Comparison of ENCODE assay signal across 10 cellular contexts in genomic region chr6:122996797-122997520, GRCh38. TPM values are rescaled to one million over a fixed set of nuclear protein-coding genes. Genes with fewer than 3 reads are reported as not detected.
DNase-seq lines count a peak whose midpoint lies in the region; ATAC-seq and TF ChIP-seq lines count a peak whose summit lies in the region.
"Had no signal": no experiment of that assay in that cellular context is flagged by ENCODE, and none has a peak within 500 bp of the region (broad histone marks: within the 10 kb centered on the region; RNA-seq: fewer than 3 reads in every experiment).

No MANE protein-coding gene starts in this region.

- H3K36me3 Mint-ChIP-seq in osteocyte (ENCODE audit: unreplicated experiment), result no peaks in the 10 kb centered on the region

- peaks cover 12% of the 10 kb centered on the region for H3K4me1 Mint-ChIP-seq in osteocyte (ENCODE audit: unreplicated experiment)

- no peak overlapping the region for H3K4me3 ChIP-seq in HAP-1

- TF ChIP-seq CTCF in osteocyte (IDR thresholded peaks at IDR 0.05), result no peak

- ATAC-seq in GM18861 (IDR thresholded peaks at IDR 0.05; ENCODE audit: unreplicated experiment), result no peak
- no peak for ATAC-seq in GM18909 (IDR thresholded peaks at IDR 0.05; ENCODE audit: poor library complexity, unreplicated experiment)

- H3K27me3 Mint-ChIP-seq in osteocyte (ENCODE audit: unreplicated experiment), result peaks cover 67% of the 10 kb centered on the region

- H3K27ac Mint-ChIP-seq in osteocyte (ENCODE audit: unreplicated experiment), result no peak overlapping the region

- no peaks in the 10 kb centered on the region for H3K4me1 ChIP-seq in HAP-1
- H3K4me1 ChIP-seq: pancreas had no signal

- peak overlapping the region; percentile 60 for H3K27ac ChIP-seq in cingulate gyrus (ENCODE audit: low read depth, low read length)
- H3K27ac ChIP-seq: pancreas had no signal

- DNase-seq in Ammon's horn (ENCODE audit: low spot score), result peak; percentile 36
- peak; percentile 24 for DNase-seq in HEK293T (ENCODE audit: extremely low spot score)
- no peak for DNase-seq in osteocyte (ENCODE audit: extremely low spot score, unreplicated experiment)
- no peak for DNase-seq in HAP-1 (ENCODE audit: low spot score in 2 of 2)
- DNase-seq in AG08395 (ENCODE audit: low spot score), result no peak

- CTCF ChIA-PET in HEK293T (lab: Yijun Ruan, JAX), result interaction anchor here (0.8 to 1.1 kb wide), 2 partner anchors 26 to 193 kb away, joined by 3 to 5 read pairs; no protein-coding TSS in a partner anchor

- no peaks in the 10 kb centered on the region for H3K9me3 Mint-ChIP-seq in osteocyte (ENCODE audit: unreplicated experiment)

- H3K27me3 ChIP-seq in HAP-1 (ENCODE audit: low read depth), result peaks cover 46% of the 10 kb centered on the region

- H3K4me3 Mint-ChIP-seq in osteocyte (ENCODE audit: unreplicated experiment), result peak overlapping the region; percentile 66

- H3K36me3 ChIP-seq in HAP-1 (replicated peaks), result no peaks in the 10 kb centered on the region
- H3K36me3 ChIP-seq: pancreas had no signal

- H3K9me3 ChIP-seq in HAP-1, result no peaks in the 10 kb centered on the region
- H3K9me3 ChIP-seq: pancreas had no signal

- in situ Hi-C loops in HAP-1 (cut with MboI; ENCODE audit: low sequenced_read_pairs), result no loop called here

- POLR2A ChIA-PET in HEK293T (lab: Yijun Ruan, JAX), result interaction anchor here (0.6 to 0.9 kb wide), 2 partner anchors 20 to 89 kb away, joined by 3 to 4 read pairs; no protein-coding TSS in a partner anchor

TF ChIP-seq in HEK293T, 16 proteins besides CTCF, POLR2A, EP300 and RAD21:
- no peak for TF ChIP-seq L3MBTL2 (conservative IDR thresholded peaks at IDR 0.05)
- no peak for TF ChIP-seq FOXA1 (IDR thresholded peaks at IDR 0.05)
- TF ChIP-seq ARNT (IDR thresholded peaks at IDR 0.05), result no peak
- TF ChIP-seq LEF1 (IDR thresholded peaks at IDR 0.05; ENCODE audit: borderline replicate concordance), result no peak
- TF ChIP-seq, protein P1, sequence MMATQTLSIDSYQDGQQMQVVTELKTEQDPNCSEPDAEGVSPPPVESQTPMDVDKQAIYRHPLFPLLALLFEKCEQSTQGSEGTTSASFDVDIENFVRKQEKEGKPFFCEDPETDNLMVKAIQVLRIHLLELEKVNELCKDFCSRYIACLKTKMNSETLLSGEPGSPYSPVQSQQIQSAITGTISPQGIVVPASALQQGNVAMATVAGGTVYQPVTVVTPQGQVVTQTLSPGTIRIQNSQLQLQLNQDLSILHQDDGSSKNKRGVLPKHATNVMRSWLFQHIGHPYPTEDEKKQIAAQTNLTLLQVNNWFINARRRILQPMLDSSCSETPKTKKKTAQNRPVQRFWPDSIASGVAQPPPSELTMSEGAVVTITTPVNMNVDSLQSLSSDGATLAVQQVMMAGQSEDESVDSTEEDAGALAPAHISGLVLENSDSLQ (IDR thresholded peaks at IDR 0.05), result no peak
- TF ChIP-seq CTBP1 (IDR thresholded peaks at IDR 0.05; ENCODE audit: borderline replicate concordance), result no peak

RNA-seq across cellular contexts. Expression of gene CLVS2, which starts 0.9 kb away (rescaled TPM):
- not detected in 2 replicates for total RNA-seq in osteocyte
- total RNA-seq: T-helper 1 cell treated with Interleukin-12 subunit alpha and Interleukin-12 subunit beta and Interleukin-4 antibody, amounts not matched to agents 30 ng/mL and 1 ng/mL, for 36 hours had no signal

Comparison
In these comparisons a context has a peak if more than half of its experiments do, and no peak if none do; other contexts are left out.
1. DNase-seq: peak in Ammon's horn (single experiment) and HEK293T (single experiment); none in osteocyte (single experiment), HAP-1 (0 of 2) and AG08395 (single experiment).